Comparison of ENCODE assay signal across 21 cellular contexts in genomic region chr5:172143875-172144274, GRCh38. TPM values are rescaled to one million over a fixed set of nuclear protein-coding genes. Genes with fewer than 3 reads are reported as not detected.
DNase-seq lines count a peak whose midpoint lies in the region; ATAC-seq lines count a peak whose summit lies in the region.
"Had no signal": no experiment of that assay in that cellular context is flagged by ENCODE, and none has a peak within 500 bp of the region (broad histone marks: within the 10 kb centered on the region; RNA-seq: fewer than 3 reads in every experiment).

No MANE protein-coding gene starts in this region.

- no peak overlapping the region for H3K4me3 Mint-ChIP-seq in activated T-cell treated with anti-CD3 and anti-CD28 coated beads, Interleukin-2, amount 50 U/mL, for 72 hours
- peak overlapping the region; percentile 26 for H3K4me3 Mint-ChIP-seq in activated T-helper 17 cell treated with anti-CD3 and anti-CD28 coated beads, Interleukin-2, amount 50 U/mL, for 72 hours
- H3K4me3 Mint-ChIP-seq: activated naive CD4-positive, alpha-beta T cell treated with anti-CD3 and anti-CD28 coated beads, Interleukin-2, amount 10 ng/mL, durations not matched to agents 7 days and 5 days had no signal

- H3K27ac ChIP-seq in substantia nigra (ENCODE audit: low read depth, low read length, poor library complexity, severe bottlenecking) = peak overlapping the region; percentile 74
- H3K27ac ChIP-seq: suprapubic skin had no signal

- H3K9me3 Mint-ChIP-seq in activated T-cell treated with anti-CD3 and anti-CD28 coated beads, Interleukin-2, amount 50 U/mL, for 72 hours = no peaks in the 10 kb centered on the region
- no peaks in the 10 kb centered on the region for H3K9me3 Mint-ChIP-seq in activated T-helper 17 cell treated with anti-CD3 and anti-CD28 coated beads, Interleukin-2, amount 50 U/mL, for 72 hours
- H3K9me3 Mint-ChIP-seq: activated naive CD4-positive, alpha-beta T cell treated with anti-CD3 and anti-CD28 coated beads, Interleukin-2, amount 10 ng/mL, durations not matched to agents 7 days and 5 days had no signal

- H3K27me3 Mint-ChIP-seq in activated T-cell treated with anti-CD3 and anti-CD28 coated beads, Interleukin-2, amount 50 U/mL, for 72 hours (ENCODE audit: low read depth) = no peaks in the 10 kb centered on the region
- no peaks in the 10 kb centered on the region for H3K27me3 Mint-ChIP-seq in activated T-helper 17 cell treated with anti-CD3 and anti-CD28 coated beads, Interleukin-2, amount 50 U/mL, for 72 hours
- H3K27me3 Mint-ChIP-seq: activated naive CD4-positive, alpha-beta T cell treated with anti-CD3 and anti-CD28 coated beads, Interleukin-2, amount 10 ng/mL, durations not matched to agents 7 days and 5 days had no signal

- peaks cover 64% of the 10 kb centered on the region for H3K4me1 Mint-ChIP-seq in activated T-cell treated with anti-CD3 and anti-CD28 coated beads, Interleukin-2, amount 50 U/mL, for 72 hours (ENCODE audit: low read depth)
- peaks cover 58% of the 10 kb centered on the region for H3K4me1 Mint-ChIP-seq in activated T-helper 17 cell treated with anti-CD3 and anti-CD28 coated beads, Interleukin-2, amount 50 U/mL, for 72 hours

- peak overlapping the region; percentile 72 for H3K27ac Mint-ChIP-seq in activated T-cell treated with anti-CD3 and anti-CD28 coated beads, Interleukin-2, amount 50 U/mL, for 72 hours
- peak overlapping the region; percentile 90 for H3K27ac Mint-ChIP-seq in activated T-helper 17 cell treated with anti-CD3 and anti-CD28 coated beads, Interleukin-2, amount 50 U/mL, for 72 hours
- H3K27ac Mint-ChIP-seq: activated naive CD4-positive, alpha-beta T cell treated with anti-CD3 and anti-CD28 coated beads, Interleukin-2, amount 10 ng/mL, durations not matched to agents 7 days and 5 days had no signal

- peaks cover 5 to 12% of the 10 kb centered on the region in 2 donors for H3K36me3 Mint-ChIP-seq in activated T-cell treated with anti-CD3 and anti-CD28 coated beads, Interleukin-2, amount 50 U/mL, for 72 hours (ENCODE audit: insufficient read depth in 2 of 2)
- H3K36me3 Mint-ChIP-seq in activated T-helper 17 cell treated with anti-CD3 and anti-CD28 coated beads, Interleukin-2, amount 50 U/mL, for 72 hours (ENCODE audit: low read depth) = peaks cover 68% of the 10 kb centered on the region

- no peak for ATAC-seq in activated T-cell treated with anti-CD3 and anti-CD28 coated beads, Interleukin-2, amount 50 U/mL, for 72 hours (replicated peaks in 1 of 2)
- no peak for ATAC-seq in activated T-helper 17 cell treated with anti-CD3 and anti-CD28 coated beads, Interleukin-2, amount 50 U/mL, for 72 hours (replicated peaks)
- ATAC-seq in HG03280 (IDR thresholded peaks at IDR 0.05; ENCODE audit: unreplicated experiment) (no peak), left lobe of liver (no peak)
- ATAC-seq: SK-N-SH treated with all-trans-retinoic acid at 6 μM for 48 hours had no signal

- DNase-seq in activated T-cell treated with anti-CD3 and anti-CD28 coated beads, Interleukin-2, amount 50 U/mL, for 72 hours = no peak
- DNase-seq in activated T-cell treated with anti-CD3 and anti-CD28 coated beads for 4 hours = no peak
- DNase-seq in islet precursor cell = peak; percentile 55
- no peak for DNase-seq in substantia nigra (lab: John Stamatoyannopoulos, UW)
- no peak for DNase-seq in NOMO-1 treated with dmso at 0.1 percent for 144 hours (lab: John Stamatoyannopoulos, UW; ENCODE audit: unreplicated experiment)
- DNase-seq in left lobe of liver (ENCODE audit: low spot score) = no peak
- DNase-seq: activated CD8-positive, alpha-beta memory T cell treated with anti-CD3 and anti-CD28 coated beads for 24 hours; activated naive CD4-positive, alpha-beta T cell treated with anti-CD3 and anti-CD28 coated beads, Interleukin-2, amount 10 ng/mL, durations not matched to agents 7 days and 5 days; central memory CD4-positive, alpha-beta T cell; GDM1; HCEC 1CT; NCI-H1105; NCI-H226; stimulated activated CD4-positive, alpha-beta T cell treated with anti-CD3 and anti-CD28 coated beads, Interleukin-12 subunit alpha, Interleukin-12 subunit beta, amount 100 ng/mL, for 4 hours had no signal

RNA-seq across cellular contexts. Expression of gene STK10, which starts 44.1 kb away (rescaled TPM):
- 100 to 1,000 TPM; 126 to 134 TPM for total RNA-seq in activated T-cell treated with anti-CD3 and anti-CD28 coated beads, Interleukin-2, amount 50 U/mL, for 72 hours
- 100 to 1,000 TPM; 140 to 158 TPM for total RNA-seq in activated T-helper 17 cell treated with anti-CD3 and anti-CD28 coated beads, Interleukin-2, amount 50 U/mL, for 72 hours
- total RNA-seq in left lobe of liver = 9.1 TPM

RNA-seq across cellular contexts. Expression of gene EFCAB9, which starts 50.1 kb away (rescaled TPM):
- not detected for total RNA-seq in activated T-cell treated with anti-CD3 and anti-CD28 coated beads, Interleukin-2, amount 50 U/mL, for 72 hours
- not detected for total RNA-seq in activated T-helper 17 cell treated with anti-CD3 and anti-CD28 coated beads, Interleukin-2, amount 50 U/mL, for 72 hours
- total RNA-seq in left lobe of liver = not detected
- total RNA-seq: A673, Calu3, IMR-90, suprapubic skin had no signal

Comparison
In these comparisons a context has a peak if more than half of its experiments do, and no peak if none do; other contexts are left out.
1. RNA of gene STK10, which starts 44.1 kb away (total RNA-seq): 140 to 158 TPM in activated T-helper 17 cell treated with anti-CD3 and anti-CD28 coated beads, Interleukin-2, amount 50 U/mL, for 72 hours and 126 to 134 TPM in activated T-cell treated with anti-CD3 and anti-CD28 coated beads, Interleukin-2, amount 50 U/mL, for 72 hours; 9.1 TPM in left lobe of liver (single experiment); every median in the first group is over 10 times any median in the second.